Comparison of ENCODE assay signal across 7 cellular contexts in the genomic region with DNA sequence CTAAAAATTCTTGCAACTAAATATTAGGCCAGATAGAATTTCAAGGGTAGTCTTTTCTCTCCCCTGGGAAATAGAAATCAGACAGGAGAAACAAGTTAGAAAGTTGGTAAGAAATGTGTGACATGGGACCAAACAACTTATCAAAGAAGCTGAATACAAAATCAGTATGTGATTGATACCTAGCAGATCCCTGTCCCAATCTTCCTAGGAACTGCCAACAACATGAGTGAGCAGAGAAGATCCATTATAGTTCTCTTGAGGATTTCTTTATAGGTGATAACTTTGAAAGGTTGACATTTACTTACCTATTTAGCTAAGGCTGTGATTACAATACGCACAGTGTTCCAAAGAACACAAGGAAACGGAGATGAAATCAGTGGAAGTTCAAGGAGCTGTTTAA.
"Had no signal": no experiment of that assay in that cellular context is flagged by ENCODE, and none has a peak within 500 bp of the region (broad histone marks: within the 10 kb centered on the region; RNA-seq: fewer than 3 reads in every experiment).

No MANE protein-coding gene starts in this region.

- FAIRE-seq: G401.6, GM12891, GM12892, GM18507, GM19239 had no signal

- DNase-seq: GDM1, GF-D8 had no signal
